9 cellular contexts compared by ENCODE assay signal in the genomic region with DNA sequence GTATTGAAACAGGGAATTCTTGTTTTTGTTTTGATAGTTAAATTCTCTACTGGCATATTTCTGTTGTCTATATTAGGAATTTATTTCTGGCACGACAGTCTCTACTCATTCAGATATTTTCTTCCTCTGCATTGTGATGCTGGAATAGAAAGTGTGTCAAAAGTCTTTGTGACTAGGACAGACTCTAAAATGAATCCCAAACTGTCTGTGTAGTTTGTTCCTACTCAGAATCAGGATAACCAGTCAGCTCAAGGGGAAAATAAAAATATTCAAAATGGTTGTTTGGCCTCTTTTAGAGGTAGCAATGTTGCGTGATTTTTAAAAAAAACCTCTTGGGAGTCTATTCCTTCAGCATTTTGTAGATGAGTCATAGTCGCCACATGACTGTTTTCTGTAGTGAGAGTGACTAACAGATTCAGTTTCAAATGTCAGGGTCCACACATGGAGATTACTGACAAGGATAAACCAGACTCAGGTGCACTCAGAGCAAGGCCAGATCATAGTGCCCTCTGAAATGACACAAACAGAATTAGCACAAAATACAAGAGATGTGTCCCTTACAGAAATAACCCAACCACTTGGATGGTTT. TPM values are rescaled to one million over a fixed set of nuclear protein-coding genes. Genes with fewer than 3 reads are reported as not detected.
DNase-seq lines count a peak whose midpoint lies in the region; ATAC-seq and TF ChIP-seq lines count a peak whose summit lies in the region.
"Had no signal": no experiment of that assay in that cellular context is flagged by ENCODE, and none has a peak within 500 bp of the region (broad histone marks: within the 10 kb centered on the region; RNA-seq: fewer than 3 reads in every experiment).

No MANE protein-coding gene starts in this region.

- no peaks in the 10 kb centered on the region for H3K36me3 Mint-ChIP-seq in HFFc6 (ENCODE audit: low read depth)
- H3K36me3 Mint-ChIP-seq in effector memory CD8-positive, alpha-beta T cell (ENCODE audit: insufficient read depth), result no peaks in the 10 kb centered on the region

- TF ChIP-seq EP300 in transverse colon (IDR thresholded peaks at IDR 0.05; ENCODE audit: low read depth), result no peak

- peak overlapping the region; percentile 19 for H3K27ac Mint-ChIP-seq in HFFc6
- no peak overlapping the region for H3K27ac Mint-ChIP-seq in effector memory CD8-positive, alpha-beta T cell
- H3K27ac Mint-ChIP-seq: activated B cell treated with CpG ODN at 0.5 μM for 24 hours had no signal

- H3K9me3 ChIP-seq in transverse colon (no peaks in the 10 kb centered on the region), esophagus squamous epithelium (no peaks in the 10 kb centered on the region)
- H3K9me3 ChIP-seq: neutrophil had no signal

- peak overlapping the region; percentile 48 for H3K4me3 Mint-ChIP-seq in HFFc6
- no peak overlapping the region for H3K4me3 Mint-ChIP-seq in effector memory CD8-positive, alpha-beta T cell
- H3K4me3 Mint-ChIP-seq: activated B cell treated with CpG ODN at 0.5 μM for 24 hours had no signal

- peaks cover 14% of the 10 kb centered on the region for H3K4me1 Mint-ChIP-seq in HFFc6 (ENCODE audit: low read depth)
- no peaks in the 10 kb centered on the region for H3K4me1 Mint-ChIP-seq in effector memory CD8-positive, alpha-beta T cell (ENCODE audit: low read depth in 2 of 2)
- H3K4me1 Mint-ChIP-seq: activated B cell treated with CpG ODN at 0.5 μM for 24 hours had no signal

- peaks cover 2% of the 10 kb centered on the region for H3K27me3 Mint-ChIP-seq in HFFc6 (ENCODE audit: insufficient read depth)
- peaks cover 11 to 16% of the 10 kb centered on the region in 2 donors for H3K27me3 Mint-ChIP-seq in effector memory CD8-positive, alpha-beta T cell

- H3K4me1 ChIP-seq in transverse colon, result no peaks in the 10 kb centered on the region
- no peaks in the 10 kb centered on the region for H3K4me1 ChIP-seq in esophagus squamous epithelium

- intact Hi-C loops in transverse colon (cut with DNase I; ENCODE audit: low total_unique reads), result no loop called here
- intact Hi-C loops in esophagus squamous epithelium (cut with DNase I), result no loop called here

- peaks cover 6% of the 10 kb centered on the region for H3K27me3 ChIP-seq in transverse colon
- no peaks in the 10 kb centered on the region for H3K27me3 ChIP-seq in esophagus squamous epithelium

- in situ Hi-C loops in transverse colon (cut with MboI; ENCODE audit: low pct_ligation_motif_present in 1 of 4, low pct_unique_long_range_greater_than_20kb in 1 of 4, low sequenced_read_pairs in 3 of 4), result no loop called here

- peaks cover 4% of the 10 kb centered on the region; the same call in 1 of the 2 replicates for H3K9me3 Mint-ChIP-seq in HFFc6
- H3K9me3 Mint-ChIP-seq in effector memory CD8-positive, alpha-beta T cell, result no peaks in the 10 kb centered on the region
- H3K9me3 Mint-ChIP-seq: activated B cell treated with CpG ODN at 0.5 μM for 24 hours had no signal

- no peak overlapping the region for H3K4me3 ChIP-seq in transverse colon
- H3K4me3 ChIP-seq in esophagus squamous epithelium, result no peak overlapping the region

- no peak for TF ChIP-seq CTCF in HFFc6 (IDR thresholded peaks at IDR 0.05)
- TF ChIP-seq CTCF in transverse colon (IDR thresholded peaks at IDR 0.05), result no peak
- no peak for TF ChIP-seq CTCF in esophagus squamous epithelium (IDR thresholded peaks at IDR 0.05)

- ATAC-seq in GM18867 (IDR thresholded peaks at IDR 0.05; ENCODE audit: unreplicated experiment), result peak; percentile 98
- ATAC-seq in effector memory CD8-positive, alpha-beta T cell (replicated peaks), result no peak

- H3K36me3 ChIP-seq in transverse colon (no peaks in the 10 kb centered on the region), esophagus squamous epithelium (no peaks in the 10 kb centered on the region)
- H3K36me3 ChIP-seq: neutrophil had no signal

- TF ChIP-seq POLR2A in transverse colon (IDR thresholded peaks at IDR 0.05) (no peak), esophagus squamous epithelium (IDR thresholded peaks at IDR 0.05) (no peak)

- no peak overlapping the region for H3K27ac ChIP-seq in transverse colon
- no peak overlapping the region for H3K27ac ChIP-seq in esophagus squamous epithelium
- H3K27ac ChIP-seq: neutrophil had no signal

- 44 to 68% methylated on average over 3 of the region's 3 CpGs for WGBS in transverse colon (ENCODE audit: low coverage in 1 of 2), 2 donors
- 41 to 61% methylated on average over 3 of the region's 3 CpGs for WGBS in esophagus squamous epithelium, 2 donors

- peak; percentile 77 for DNase-seq in HFFc6
- peak; percentile 14 for DNase-seq in NCI-H460 (ENCODE audit: extremely low read depth, low read depth)
- peak; percentile 65 for DNase-seq in hepatic stellate cell (ENCODE audit: low spot score)
- no peak for DNase-seq in transverse colon
- DNase-seq in esophagus squamous epithelium (lab: John Stamatoyannopoulos, UW), result no peak
- no peak for DNase-seq in effector memory CD8-positive, alpha-beta T cell
- DNase-seq: activated B cell treated with CpG ODN at 0.5 μM for 24 hours had no signal

RNA-seq across cellular contexts. Expression of a gene that starts 13.1 kb away (rescaled TPM):
- under 1 TPM; 0.14 to 0.53 (median 0.39) TPM for total RNA-seq in HFFc6 (2021; fragmentation: NEBNext Ultra II Directional; extraction: Animal tissue kit (Norgen Biotek cat#: 25700))
- not detected in 2 replicates for total RNA-seq in NCI-H460 (2014; rRNA removed; shearing (Covaris generic))
- polyA plus RNA-seq in NCI-H460 (2014; cell fraction: nucleus; rRNA removed), result not detected in 2 replicates
- total RNA-seq in transverse colon (under 1 TPM; 0.48 to 0.80 (median 0.72) TPM), esophagus squamous epithelium (under 1 TPM in 1 of 4 donors, not detected in 3; under 0.01 TPM)
- total RNA-seq: activated B cell treated with CpG ODN at 0.5 μM for 24 hours had no signal

Comparison
In these comparisons a context has a peak if more than half of its experiments do, and no peak if none do; other contexts are left out.
1. DNase-seq: peak in HFFc6 (single experiment), NCI-H460 (single experiment) and hepatic stellate cell (single experiment); none in transverse colon (single experiment), esophagus squamous epithelium (single experiment) and effector memory CD8-positive, alpha-beta T cell (0 of 3).